In genomic region chr17:18490016-18490415, GRCh38 we compare ENCODE assay signal across 6 cellular contexts. TPM values are rescaled to one million over a fixed set of nuclear protein-coding genes. Genes with fewer than 3 reads are reported as not detected.
"Had no signal": no experiment of that assay in that cellular context is flagged by ENCODE, and none has a peak within 500 bp of the region (broad histone marks: within the 10 kb centered on the region; RNA-seq: fewer than 3 reads in every experiment).

No MANE protein-coding gene starts in this region.

RNA-seq across cellular contexts. Expression of gene LGALS9C, which starts 13.4 kb away (rescaled TPM):
- total RNA-seq: GM23248, GM23338, H1, H4, H7, H9 had no signal
- polyA plus RNA-seq: GM23248, GM23338 had no signal
